In the genomic region with DNA sequence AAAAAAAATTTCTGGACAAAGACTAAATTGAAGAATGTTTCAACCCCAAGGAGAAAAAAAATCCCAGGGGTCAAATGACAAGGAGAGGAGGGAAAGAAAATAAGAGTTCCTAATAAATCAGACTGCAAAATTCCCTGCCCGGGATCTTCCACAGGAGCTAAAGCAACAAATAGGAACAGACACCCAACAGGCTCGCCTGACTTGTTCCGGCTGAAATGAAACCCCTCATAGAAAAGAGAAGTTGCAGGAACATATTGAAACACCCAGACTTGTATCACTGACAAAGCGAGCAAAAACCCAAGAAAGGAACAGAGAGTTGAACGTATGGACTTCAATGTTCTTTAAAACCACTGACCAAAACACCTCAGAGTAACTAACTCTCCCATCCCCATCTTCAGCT, we compare ENCODE assay signal across 14 cellular contexts.
DNase-seq lines count a peak whose midpoint lies in the region; ATAC-seq and TF ChIP-seq lines count a peak whose summit lies in the region.
"Had no signal": no experiment of that assay in that cellular context is flagged by ENCODE, and none has a peak within 500 bp of the region (broad histone marks: within the 10 kb centered on the region; RNA-seq: fewer than 3 reads in every experiment).

No MANE protein-coding gene starts in this region.

- DNase-seq in MV-4-11 (lab: John Stamatoyannopoulos, UW) = peak; percentile 51
- no peak for DNase-seq in glutamatergic neuron
- no peak for DNase-seq in smooth muscle cell (lab: John Stamatoyannopoulos, UW; ENCODE audit: unreplicated experiment)
- DNase-seq in stimulated activated effector memory CD8-positive, alpha-beta T cell treated with anti-CD3 and anti-CD28 coated beads, Interleukin-12 subunit alpha, Interleukin-12 subunit beta, amount 100 ng/mL, for 72 hours (ENCODE audit: low spot score in 2 of 2) = no peak
- DNase-seq: body of pancreas, Caco-2, kidney, NCI-H524 had no signal

- H3K27me3 ChIP-seq in smooth muscle cell (ENCODE audit: low read depth) = no peaks in the 10 kb centered on the region
- H3K27me3 ChIP-seq: body of pancreas had no signal

- no peaks in the 10 kb centered on the region for H3K9me3 Mint-ChIP-seq in glutamatergic neuron (ENCODE audit: unreplicated experiment)
- no peaks in the 10 kb centered on the region for H3K9me3 Mint-ChIP-seq in stimulated activated effector memory CD8-positive, alpha-beta T cell treated with anti-CD3 and anti-CD28 coated beads, Interleukin-12 subunit alpha, Interleukin-12 subunit beta, amount 100 ng/mL, for 72 hours

- no peaks in the 10 kb centered on the region for H3K79me2 ChIP-seq in smooth muscle cell (ENCODE audit: low read depth)

- H3F3A ChIP-seq in smooth muscle cell (ENCODE audit: low read depth) = peaks cover 3% of the 10 kb centered on the region

- no peaks in the 10 kb centered on the region for H3K27me3 Mint-ChIP-seq in glutamatergic neuron (ENCODE audit: unreplicated experiment)

- H3K27ac Mint-ChIP-seq in glutamatergic neuron (ENCODE audit: unreplicated experiment) = peak overlapping the region; percentile 15
- no peak overlapping the region for H3K27ac Mint-ChIP-seq in stimulated activated effector memory CD8-positive, alpha-beta T cell treated with anti-CD3 and anti-CD28 coated beads, Interleukin-12 subunit alpha, Interleukin-12 subunit beta, amount 100 ng/mL, for 72 hours

- peaks cover 24% of the 10 kb centered on the region for H3K4me1 ChIP-seq in smooth muscle cell (ENCODE audit: low read depth)
- H3K4me1 ChIP-seq: body of pancreas, Caco-2 had no signal

- H3K4me1 Mint-ChIP-seq in glutamatergic neuron (ENCODE audit: low read depth, unreplicated experiment) = peaks cover 11% of the 10 kb centered on the region
- H3K4me1 Mint-ChIP-seq in stimulated activated effector memory CD8-positive, alpha-beta T cell treated with anti-CD3 and anti-CD28 coated beads, Interleukin-12 subunit alpha, Interleukin-12 subunit beta, amount 100 ng/mL, for 72 hours = peaks cover 5% of the 10 kb centered on the region

- no peak overlapping the region for H3K4me3 ChIP-seq in smooth muscle cell
- H3K4me3 ChIP-seq: body of pancreas, SK-N-MC had no signal

- ATAC-seq in GM18867 (IDR thresholded peaks at IDR 0.05; ENCODE audit: unreplicated experiment) = peak; percentile 47
- ATAC-seq in HG02870 (IDR thresholded peaks at IDR 0.05; ENCODE audit: unreplicated experiment) = no peak
- no peak for ATAC-seq in GM21367 (IDR thresholded peaks at IDR 0.05; ENCODE audit: unreplicated experiment)
- no peak for ATAC-seq in stimulated activated effector memory CD8-positive, alpha-beta T cell treated with anti-CD3 and anti-CD28 coated beads, Interleukin-12 subunit alpha, Interleukin-12 subunit beta, amount 100 ng/mL, for 72 hours
- ATAC-seq: activated CD4-positive, CD25-positive, alpha-beta regulatory T cell treated with anti-CD3 and anti-CD28 coated beads, Interleukin-2, amount 50 U/mL, for 24 hours; body of pancreas; Panc1 had no signal

- no peaks in the 10 kb centered on the region for H4K20me1 ChIP-seq in smooth muscle cell (ENCODE audit: low read depth)

- no peaks in the 10 kb centered on the region for H3K36me3 ChIP-seq in smooth muscle cell (ENCODE audit: low read depth)

- no peak overlapping the region for H2AFZ ChIP-seq in smooth muscle cell (ENCODE audit: low read depth)

- peak overlapping the region; percentile 43 for H3K4me2 ChIP-seq in smooth muscle cell

- WGBS in smooth muscle cell (ENCODE audit: low lambda C conversion rate) = 76% methylated on average over 5 of the region's 5 CpGs

- H3K36me3 Mint-ChIP-seq in glutamatergic neuron (ENCODE audit: unreplicated experiment) = no peaks in the 10 kb centered on the region
- peaks cover 29% of the 10 kb centered on the region for H3K36me3 Mint-ChIP-seq in stimulated activated effector memory CD8-positive, alpha-beta T cell treated with anti-CD3 and anti-CD28 coated beads, Interleukin-12 subunit alpha, Interleukin-12 subunit beta, amount 100 ng/mL, for 72 hours

- H3K9ac ChIP-seq in smooth muscle cell (ENCODE audit: low read depth) = no peak overlapping the region

- no peak overlapping the region for H3K4me3 Mint-ChIP-seq in glutamatergic neuron (ENCODE audit: unreplicated experiment)
- H3K4me3 Mint-ChIP-seq in stimulated activated effector memory CD8-positive, alpha-beta T cell treated with anti-CD3 and anti-CD28 coated beads, Interleukin-12 subunit alpha, Interleukin-12 subunit beta, amount 100 ng/mL, for 72 hours = no peak overlapping the region

- TF ChIP-seq CTCF in glutamatergic neuron (IDR thresholded peaks at IDR 0.05; ENCODE audit: partially characterized antibody, unreplicated experiment) (no peak), smooth muscle cell (IDR thresholded peaks at IDR 0.05; ENCODE audit: borderline replicate concordance, insufficient read depth, poor library complexity, severe bottlenecking) (no peak)

- H3K9me3 ChIP-seq in smooth muscle cell (replicated peaks; ENCODE audit: low read depth) = no peaks in the 10 kb centered on the region
- H3K9me3 ChIP-seq: body of pancreas, Caco-2 had no signal

- peak overlapping the region; percentile 4 for H3K27ac ChIP-seq in smooth muscle cell (ENCODE audit: low read depth)
- H3K27ac ChIP-seq: body of pancreas, SK-N-MC had no signal
